ENCODE assay signal across 12 cellular contexts in genomic region chr4:25830545-25830944, GRCh38. TPM values are rescaled to one million over a fixed set of nuclear protein-coding genes. Genes with fewer than 3 reads are reported as not detected.
DNase-seq lines count a peak whose midpoint lies in the region; ATAC-seq and TF ChIP-seq lines count a peak whose summit lies in the region.
"Had no signal": no experiment of that assay in that cellular context is flagged by ENCODE, and none has a peak within 500 bp of the region (broad histone marks: within the 10 kb centered on the region; RNA-seq: fewer than 3 reads in every experiment).

No MANE protein-coding gene starts in this region.

- H3K9me3 ChIP-seq in Karpas-422 (ENCODE audit: low read length) (no peaks in the 10 kb centered on the region), lung (ENCODE audit: control insufficient read depth in 2 of 2, insufficient read depth in 1 of 2, low read length in 1 of 2) (no peaks in the 10 kb centered on the region)
- H3K9me3 ChIP-seq: BLaER1 treated with 17β-estradiol and CSF1 and Interleukin-3, amounts not matched to agents 10 nM and 100 nM; HAP-1 had no signal

- peak overlapping the region; percentile 57 for H3K4me3 Mint-ChIP-seq in endothelial cell (ENCODE audit: unreplicated experiment)
- H3K4me3 Mint-ChIP-seq: B cell; CD8-positive, alpha-beta T cell had no signal

- H3K4me3 ChIP-seq in Karpas-422 (ENCODE audit: low read length) (no peak overlapping the region), lung (no peak overlapping the region)
- H3K4me3 ChIP-seq: BLaER1 treated with 17β-estradiol and CSF1 and Interleukin-3, amounts not matched to agents 10 nM and 100 nM; HAP-1 had no signal

- H3K27me3 ChIP-seq in Karpas-422 (ENCODE audit: low read length) (no peaks in the 10 kb centered on the region), lung (ENCODE audit: control insufficient read depth, insufficient read depth) (no peaks in the 10 kb centered on the region)
- H3K27me3 ChIP-seq: BLaER1 treated with 17β-estradiol and CSF1 and Interleukin-3, amounts not matched to agents 10 nM and 100 nM had no signal

- H3K9me2 ChIP-seq in Karpas-422 (replicated peaks; ENCODE audit: insufficient read depth, low read length) = no peaks in the 10 kb centered on the region

- H4K20me1 ChIP-seq in Karpas-422 (ENCODE audit: insufficient read depth, low read depth, low read length) = no peaks in the 10 kb centered on the region
- H4K20me1 ChIP-seq: BLaER1 treated with 17β-estradiol and CSF1 and Interleukin-3, amounts not matched to agents 10 nM and 100 nM had no signal

- no peaks in the 10 kb centered on the region for H3K4me1 Mint-ChIP-seq in endothelial cell (ENCODE audit: unreplicated experiment)

- H3K79me2 ChIP-seq in Karpas-422 (ENCODE audit: low read length) = peaks cover 75% of the 10 kb centered on the region

- no peak overlapping the region for H2AFZ ChIP-seq in Karpas-422 (ENCODE audit: low read length)

- no peaks in the 10 kb centered on the region for H3K9me3 Mint-ChIP-seq in endothelial cell (ENCODE audit: unreplicated experiment)
- H3K9me3 Mint-ChIP-seq: CD8-positive, alpha-beta T cell had no signal

- TF ChIP-seq CTCF in endothelial cell (IDR thresholded peaks at IDR 0.05; ENCODE audit: unreplicated experiment) = no peak
- no peak for TF ChIP-seq CTCF in lung (IDR thresholded peaks at IDR 0.05; ENCODE audit: control extremely low read depth, extremely low read depth)
- TF ChIP-seq CTCF in omental fat pad (IDR thresholded peaks at IDR 0.05) = no peak

- no peaks in the 10 kb centered on the region for H3K27me3 Mint-ChIP-seq in endothelial cell (ENCODE audit: unreplicated experiment)
- H3K27me3 Mint-ChIP-seq: B cell had no signal

- H3K4me1 ChIP-seq in Karpas-422 (ENCODE audit: low read length) (peaks cover 83% of the 10 kb centered on the region), lung (ENCODE audit: control insufficient read depth in 2 of 2, insufficient read depth in 2 of 2, low read length in 2 of 2) (peaks cover 2% of the 10 kb centered on the region in 2 donors)
- H3K4me1 ChIP-seq: BLaER1 treated with 17β-estradiol and CSF1 and Interleukin-3, amounts not matched to agents 10 nM and 100 nM had no signal

- peaks cover 40% of the 10 kb centered on the region for H3K36me3 Mint-ChIP-seq in endothelial cell (ENCODE audit: low read depth, unreplicated experiment)

- H3K27ac ChIP-seq in Karpas-422 (ENCODE audit: low read length) (peak overlapping the region; percentile 84), lung (ENCODE audit: low read depth in 1 of 2, low read length in 1 of 2) (no peak overlapping the region)
- H3K27ac ChIP-seq: BLaER1 treated with 17β-estradiol and CSF1 and Interleukin-3, amounts not matched to agents 10 nM and 100 nM had no signal

- DNase-seq in DMS79 (lab: John Stamatoyannopoulos, UW) (peak; percentile 27), Karpas-422 (no peak), endothelial cell (ENCODE audit: low spot score) (no peak), lung (ENCODE audit: low spot score) (peak; percentile 54), omental fat pad (ENCODE audit: low spot score) (no peak)
- DNase-seq in stimulated activated CD4-positive, alpha-beta T cell treated with anti-CD3 and anti-CD28 coated beads, Interleukin-2, amount 100 ng/mL, for 48 hours = no peak
- DNase-seq: Calu3; CD8-positive, alpha-beta T cell had no signal

- 68 to 85% methylated on average over 5 of the region's 5 CpGs for WGBS in lung, 2 donors

- no peak overlapping the region for H3K9ac ChIP-seq in Karpas-422 (ENCODE audit: low read length)
- H3K9ac ChIP-seq: BLaER1 treated with 17β-estradiol and CSF1 and Interleukin-3, amounts not matched to agents 10 nM and 100 nM had no signal

- peak overlapping the region; percentile 3 for H3K4me2 ChIP-seq in Karpas-422 (ENCODE audit: low read depth, low read length, poor library complexity, severe bottlenecking)
- H3K4me2 ChIP-seq: BLaER1 treated with 17β-estradiol and CSF1 and Interleukin-3, amounts not matched to agents 10 nM and 100 nM had no signal

- H3K27ac Mint-ChIP-seq in endothelial cell (ENCODE audit: unreplicated experiment) = no peak overlapping the region
- H3K27ac Mint-ChIP-seq: B cell; CD8-positive, alpha-beta T cell had no signal

- ATAC-seq in lung (ENCODE audit: insufficient read depth, low FRiP score) (no peak), HG02623 (IDR thresholded peaks at IDR 0.05; ENCODE audit: unreplicated experiment) (no peak), omental fat pad (ENCODE audit: low FRiP score) (no peak)
- ATAC-seq: CD8-positive, alpha-beta T cell had no signal

- H3K36me3 ChIP-seq in Karpas-422 (ENCODE audit: insufficient read depth, low read length) (peaks cover 61% of the 10 kb centered on the region), lung (ENCODE audit: control insufficient read depth in 2 of 2, insufficient read depth in 2 of 2, low read length in 2 of 2) (peaks cover 0 to 4% of the 10 kb centered on the region in 2 donors)

RNA-seq across cellular contexts. Expression of gene SEL1L3, which starts 32.2 kb away (rescaled TPM):
- 222 and 271 TPM in 2 replicates for total RNA-seq in Karpas-422 (2014; rRNA removed; shearing (Covaris generic); ENCODE audit: low replicate concordance)
- total RNA-seq in endothelial cell (ENCODE audit: unreplicated experiment) = 91.8 TPM
- total RNA-seq in lung = 10 to 100 TPM; 75.8 to 93.3 TPM
- 10 to 100 TPM; 29.2 to 38.3 TPM for polyA plus RNA-seq in lung
- total RNA-seq in omental fat pad = 10 to 100 TPM; 15.8 to 29.9 (median 21.4) TPM

Comparison
In these comparisons a context has a peak if more than half of its experiments do, and no peak if none do; other contexts are left out.
1. DNase-seq: peak in DMS79 (single experiment) and lung (single experiment); none in Karpas-422 (single experiment), endothelial cell (single experiment), omental fat pad (single experiment) and stimulated activated CD4-positive, alpha-beta T cell treated with anti-CD3 and anti-CD28 coated beads, Interleukin-2, amount 100 ng/mL, for 48 hours (0 of 2).